ENCODE assay signal across 22 cellular contexts in genomic region chr17:45081046-45081703, GRCh38. TPM values are rescaled to one million over a fixed set of nuclear protein-coding genes. Genes with fewer than 3 reads are reported as not detected.
DNase-seq lines count a peak whose midpoint lies in the region; ATAC-seq and TF ChIP-seq lines count a peak whose summit lies in the region.
"Had no signal": no experiment of that assay in that cellular context is flagged by ENCODE, and none has a peak within 500 bp of the region (broad histone marks: within the 10 kb centered on the region; RNA-seq: fewer than 3 reads in every experiment).

No MANE protein-coding gene starts in this region.

- no peaks in the 10 kb centered on the region for H3K27me3 ChIP-seq in right cardiac atrium (ENCODE audit: control insufficient read depth, insufficient read depth)
- no peaks in the 10 kb centered on the region for H3K27me3 ChIP-seq in suprapubic skin
- H3K27me3 ChIP-seq: tibial artery had no signal

- intact Hi-C loops in Right ventricle myocardium inferior (cut with DNase I) (no loop called here), right cardiac atrium (cut with DNase I) (no loop called here), mucosa of descending colon (cut with DNase I, micrococcal nuclease) (no loop called here)

- no peak overlapping the region for H3K4me3 ChIP-seq in right cardiac atrium (ENCODE audit: low read length)
- no peak overlapping the region for H3K4me3 ChIP-seq in suprapubic skin
- H3K4me3 ChIP-seq in mucosa of descending colon = no peak overlapping the region
- H3K4me3 ChIP-seq: lower lobe of right lung, tibial artery had no signal

- ATAC-seq in Right ventricle myocardium inferior = peak; percentile 35
- no peak for ATAC-seq in right cardiac atrium
- ATAC-seq in mucosa of descending colon = no peak
- ATAC-seq in GM21723 (IDR thresholded peaks at IDR 0.05; ENCODE audit: unreplicated experiment) = no peak
- no peak for ATAC-seq in HG02571 (IDR thresholded peaks at IDR 0.05; ENCODE audit: unreplicated experiment)
- ATAC-seq: CD8-positive, alpha-beta T cell; lower lobe of right lung had no signal

- H3K36me3 ChIP-seq in suprapubic skin = peaks cover 63% of the 10 kb centered on the region
- H3K36me3 ChIP-seq in mucosa of descending colon (ENCODE audit: low read depth) = peaks cover 4% of the 10 kb centered on the region

- H3K4me1 ChIP-seq in right cardiac atrium (ENCODE audit: control insufficient read depth, insufficient read depth, low read length) (no peaks in the 10 kb centered on the region), suprapubic skin (peaks cover 16% of the 10 kb centered on the region), mucosa of descending colon (ENCODE audit: low read depth) (no peaks in the 10 kb centered on the region)

- no peak overlapping the region for H3K27ac ChIP-seq in right cardiac atrium (ENCODE audit: low read length)
- peak overlapping the region; percentile 77 for H3K27ac ChIP-seq in caudate nucleus (ENCODE audit: low read depth, low read length)
- H3K27ac ChIP-seq in suprapubic skin = peak overlapping the region; percentile 18
- H3K27ac ChIP-seq: HL-60, lower lobe of right lung, tibial artery, VCaP had no signal

- DNase-seq in Right ventricle myocardium inferior (ENCODE audit: missing footprints) = no peak
- DNase-seq in right cardiac atrium = no peak
- peak in 9 of 61 donors; percentile 7 to 49 (median 17) for DNase-seq in caudate nucleus (lab: John Stamatoyannopoulos, UW)
- peak; percentile 76 for DNase-seq in medulla oblongata (ENCODE audit: extremely low spot score)
- DNase-seq in suprapubic skin (ENCODE audit: low spot score in 2 of 2) = no peak
- DNase-seq in mucosa of descending colon = no peak
- DNase-seq: activated CD4-positive, alpha-beta T cell treated with anti-CD3 and anti-CD28 coated beads, Interleukin-2, amount 10 ng/mL, durations not matched to agents 24 days and 14 days; activated naive CD4-positive, alpha-beta T cell; activated T-cell treated with anti-CD3 and anti-CD28 coated beads, Interleukin-2, amount 50 U/mL, for 48 hours; AML-193; CD8-positive, alpha-beta T cell; GOT3; HFFc6; islet precursor cell; lower lobe of right lung; NCI-H1436; NCI-H774; tibial artery had no signal

- H3K9me3 ChIP-seq in right cardiac atrium (ENCODE audit: control insufficient read depth, low read length) (no peaks in the 10 kb centered on the region), suprapubic skin (no peaks in the 10 kb centered on the region), mucosa of descending colon (no peaks in the 10 kb centered on the region)
- H3K9me3 ChIP-seq: lower lobe of right lung, tibial artery had no signal

- no peak for TF ChIP-seq POLR2A in suprapubic skin (IDR thresholded peaks at IDR 0.05)

- TF ChIP-seq EP300 in suprapubic skin (IDR thresholded peaks at IDR 0.05) = no peak

- 70% methylated on average over 6 of the region's 6 CpGs for WGBS in right cardiac atrium
- WGBS in suprapubic skin = 79% methylated on average over 6 of the region's 6 CpGs

- TF ChIP-seq CTCF in suprapubic skin (IDR thresholded peaks at IDR 0.05) (no peak), mucosa of descending colon (IDR thresholded peaks at IDR 0.05) (no peak)

RNA-seq across cellular contexts. Expression of gene NMT1, which starts 20.1 kb away (rescaled TPM):
- total RNA-seq in Right ventricle myocardium inferior (96.0 TPM), right cardiac atrium (100 to 1,000 TPM in 1 of 4 donors, 10 to 100 TPM in 3; 66.3 to 105 (median 72.2) TPM), suprapubic skin (10 to 100 TPM; 53.2 to 73.3 (median 65.9) TPM), mucosa of descending colon (10 to 100 TPM; 47.0 to 94.0 (median 76.1) TPM)
- 33.4 TPM for polyA plus RNA-seq in right cardiac atrium

RNA-seq across cellular contexts. Expression of gene DCAKD, which starts 29.7 kb away (rescaled TPM):
- 24.2 TPM for total RNA-seq in Right ventricle myocardium inferior
- total RNA-seq in right cardiac atrium = 10 to 100 TPM; 36.3 to 40.2 (median 37.2) TPM
- 23.6 TPM for polyA plus RNA-seq in right cardiac atrium
- total RNA-seq in suprapubic skin = 10 to 100 TPM; 49.1 to 68.5 (median 60.9) TPM
- total RNA-seq in mucosa of descending colon = 10 to 100 TPM; 21.6 to 29.0 (median 24.8) TPM

RNA-seq across cellular contexts. Expression of gene PLCD3, which starts 51.1 kb away (rescaled TPM):
- 200 TPM for total RNA-seq in Right ventricle myocardium inferior
- total RNA-seq in right cardiac atrium = 100 to 1,000 TPM in 3 of 4 donors, 10 to 100 TPM in 1; 94.2 to 164 (median 138) TPM
- 100 TPM for polyA plus RNA-seq in right cardiac atrium
- total RNA-seq in suprapubic skin = 10 to 100 TPM; 44.7 to 87.1 (median 58.3) TPM
- 100 to 1,000 TPM; 205 to 562 (median 232) TPM for total RNA-seq in mucosa of descending colon

RNA-seq across cellular contexts. Expression of gene ACBD4, which starts 54.3 kb away (rescaled TPM):
- 6.7 TPM for total RNA-seq in Right ventricle myocardium inferior
- 10 to 100 TPM; 11.9 to 14.8 (median 12.6) TPM for total RNA-seq in right cardiac atrium
- 12.0 TPM for polyA plus RNA-seq in right cardiac atrium
- total RNA-seq in suprapubic skin = 10 to 100 TPM in 2 of 4 donors, 1 to 10 TPM in 2; 6.2 to 37.7 (median 10.9) TPM
- 10 to 100 TPM; 18.1 to 28.7 (median 26.3) TPM for total RNA-seq in mucosa of descending colon
